9 cellular contexts compared by ENCODE assay signal in the genomic region with DNA sequence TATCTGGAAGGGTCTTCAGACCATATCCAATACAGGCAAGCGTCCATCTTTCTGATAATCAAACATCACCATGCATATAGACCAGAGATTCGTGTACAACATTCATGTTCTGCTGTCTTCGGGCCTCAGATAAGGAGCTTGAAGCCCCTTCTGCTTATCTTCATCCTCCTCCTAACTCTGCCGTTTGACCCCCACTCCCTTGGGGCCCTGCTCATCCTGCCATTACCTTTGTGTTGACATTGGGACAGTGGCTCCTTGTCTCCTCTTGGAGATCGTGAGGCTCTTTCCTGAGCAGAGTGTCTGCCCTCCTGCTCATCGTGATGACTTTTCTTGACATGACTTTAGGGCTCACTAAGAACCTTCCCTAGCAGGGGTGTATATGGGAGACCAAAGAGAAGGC. TPM values are rescaled to one million over a fixed set of nuclear protein-coding genes. Genes with fewer than 3 reads are reported as not detected.
"Had no signal": no experiment of that assay in that cellular context is flagged by ENCODE, and none has a peak within 500 bp of the region (broad histone marks: within the 10 kb centered on the region; RNA-seq: fewer than 3 reads in every experiment).

No MANE protein-coding gene starts in this region.

- H3K9ac ChIP-seq: GM23248 had no signal

- H2AFZ ChIP-seq: GM23248 had no signal

- H3K36me3 ChIP-seq: HAP-1 had no signal

- H3K27ac ChIP-seq: GM23248 had no signal

- H3K9me3 ChIP-seq: HAP-1 had no signal

- H3K4me1 ChIP-seq: HAP-1 had no signal

- DNase-seq: GM23248, GOT3, H7, HFFc6, IMR-90, KG1 had no signal

- ATAC-seq: HCT116, K562 had no signal

- H3K4me3 ChIP-seq: GM23248, HAP-1, K562 had no signal

RNA-seq across cellular contexts. Expression of gene ACTL8, which starts 37.3 kb away (rescaled TPM):
- polyA plus RNA-seq: GM23248 had no signal
